8 cellular contexts compared by ENCODE assay signal in genomic region chr3:114418724-114419543, GRCh38.
DNase-seq lines count a peak whose midpoint lies in the region; ATAC-seq and TF ChIP-seq lines count a peak whose summit lies in the region.

No MANE protein-coding gene starts in this region.

- peak; percentile 63 for TF ChIP-seq CTCF in brain microvascular endothelial cell (IDR thresholded peaks at IDR 0.05; ENCODE audit: low read depth, low read length, missing control alignments)

- no peaks in the 10 kb centered on the region for H3K27me3 ChIP-seq in brain microvascular endothelial cell (replicated peaks)

- H3K36me3 Mint-ChIP-seq in immature natural killer cell = no peaks in the 10 kb centered on the region
- H3K36me3 Mint-ChIP-seq in stimulated activated memory B cell treated with anti-CD40 and anti-IgM and Interleukin-4, amounts not matched to agents 10 μg/mL and 1 μg/mL and 100 μg/mL, for 72 hours = no peaks in the 10 kb centered on the region

- H3K4me3 Mint-ChIP-seq in immature natural killer cell = peak overlapping the region in 1 of 5 donors; percentile 36
- H3K4me3 Mint-ChIP-seq in stimulated activated memory B cell treated with anti-CD40 and anti-IgM and Interleukin-4, amounts not matched to agents 10 μg/mL and 1 μg/mL and 100 μg/mL, for 72 hours = peak overlapping the region; percentile 54

- no peaks in the 10 kb centered on the region for H3K36me3 ChIP-seq in brain microvascular endothelial cell (replicated peaks)

- peaks cover 5 to 8% of the 10 kb centered on the region in 2 donors for H3K4me1 Mint-ChIP-seq in immature natural killer cell
- peaks cover 66% of the 10 kb centered on the region for H3K4me1 Mint-ChIP-seq in stimulated activated memory B cell treated with anti-CD40 and anti-IgM and Interleukin-4, amounts not matched to agents 10 μg/mL and 1 μg/mL and 100 μg/mL, for 72 hours

- in situ Hi-C loops in brain microvascular endothelial cell (cut with HindIII; ENCODE audit: low pct_ligation_motif_present, low sequenced_read_pairs) = no loop called here

- peak; percentile 68 for ATAC-seq in GM21390 (IDR thresholded peaks at IDR 0.05; ENCODE audit: unreplicated experiment)
- ATAC-seq in HG03575 (IDR thresholded peaks at IDR 0.05; ENCODE audit: extremely low read depth, insufficient number of reproducible peaks, low FRiP score, unreplicated experiment) = peak; percentile 39
- peak; percentile 82 for ATAC-seq in stimulated activated memory B cell treated with anti-CD40 and anti-IgM and Interleukin-4, amounts not matched to agents 10 μg/mL and 1 μg/mL and 100 μg/mL, for 72 hours

- H3K4me3 ChIP-seq in brain microvascular endothelial cell (ENCODE audit: low read depth, low read length) = no peak overlapping the region

- DNase-seq in NOMO-1 treated with DMSO at 0.1 percent for 48 hours (lab: John Stamatoyannopoulos, UW; ENCODE audit: unreplicated experiment) = peak; percentile 65
- no peak for DNase-seq in NOMO-1 treated with dmso at 0.1 percent for 144 hours (lab: John Stamatoyannopoulos, UW; ENCODE audit: unreplicated experiment)
- peak; percentile 81 for DNase-seq in NCI-H69 (lab: John Stamatoyannopoulos, UW)
- DNase-seq in brain microvascular endothelial cell = peak; percentile 43
- peak; percentile 66 to 73 (median 70) for DNase-seq in immature natural killer cell

- H3K27me3 Mint-ChIP-seq in immature natural killer cell (ENCODE audit: low read depth in 3 of 3) = peaks cover 0 to 1% (median 0%) of the 10 kb centered on the region in 3 donors
- H3K27me3 Mint-ChIP-seq in stimulated activated memory B cell treated with anti-CD40 and anti-IgM and Interleukin-4, amounts not matched to agents 10 μg/mL and 1 μg/mL and 100 μg/mL, for 72 hours = no peaks in the 10 kb centered on the region

- no peaks in the 10 kb centered on the region for H3K9me3 Mint-ChIP-seq in immature natural killer cell
- H3K9me3 Mint-ChIP-seq in stimulated activated memory B cell treated with anti-CD40 and anti-IgM and Interleukin-4, amounts not matched to agents 10 μg/mL and 1 μg/mL and 100 μg/mL, for 72 hours = no peaks in the 10 kb centered on the region

- H3K27ac ChIP-seq in brain microvascular endothelial cell = no peak overlapping the region

- no peak overlapping the region for H3K27ac Mint-ChIP-seq in immature natural killer cell
- H3K27ac Mint-ChIP-seq in stimulated activated memory B cell treated with anti-CD40 and anti-IgM and Interleukin-4, amounts not matched to agents 10 μg/mL and 1 μg/mL and 100 μg/mL, for 72 hours = peak overlapping the region; percentile 87
